Comparison of ENCODE assay signal across 8 cellular contexts in the genomic region with DNA sequence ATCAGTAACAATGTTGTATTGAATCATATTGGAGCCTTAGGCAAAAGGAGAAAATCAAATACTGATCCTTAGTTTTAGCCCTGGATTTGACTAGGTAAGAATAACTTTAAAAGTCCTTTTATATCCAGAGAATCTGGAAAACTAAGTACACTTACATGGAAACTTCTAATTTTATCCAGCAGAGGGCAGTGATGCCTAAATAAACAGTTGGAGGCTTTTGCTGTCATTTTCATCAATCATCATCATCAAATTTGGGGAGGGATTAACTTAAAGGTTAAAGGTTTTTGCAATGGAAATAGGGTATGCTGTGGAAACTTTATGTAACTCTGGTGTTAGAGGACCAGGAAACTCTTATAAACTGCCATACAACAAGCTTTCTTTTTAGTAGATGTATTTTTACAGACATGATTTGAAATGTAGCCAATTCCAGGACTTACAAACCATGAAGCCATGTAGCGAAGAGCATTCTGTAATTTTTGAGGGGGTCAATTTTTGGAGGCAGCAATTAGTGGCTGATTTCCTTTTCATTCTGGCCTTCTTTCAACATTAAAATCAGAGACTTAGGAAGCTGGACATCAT.
DNase-seq lines count a peak whose midpoint lies in the region; ATAC-seq and TF ChIP-seq lines count a peak whose summit lies in the region.

No MANE protein-coding gene starts in this region.

- no peak overlapping the region for H2AFZ ChIP-seq in hepatocyte

- H3K27me3 Mint-ChIP-seq in activated B cell treated with CpG ODN at 0.5 μM for 24 hours: no peaks in the 10 kb centered on the region

- no peaks in the 10 kb centered on the region for H4K20me1 ChIP-seq in hepatocyte (ENCODE audit: insufficient read depth, poor library complexity, severe bottlenecking)

- CTCF ChIA-PET in activated B cell treated with CpG ODN at 0.5 μM for 24 hours (lab: Charles Lee): interaction anchor here (0.9 to 1.5 kb wide), 4 partner anchors 12 to 1101 kb away, joined by 3 to 5 read pairs (median 4); no protein-coding TSS in a partner anchor

- TF ChIP-seq CTCF in GM12873 (IDR thresholded peaks at IDR 0.05; ENCODE audit: insufficient read depth, low read depth, low read length, missing control alignments) (peak; percentile 45), NB4 (IDR thresholded peaks at IDR 0.05; ENCODE audit: low read depth, low read length) (no peak), activated B cell treated with CpG ODN at 0.5 μM for 24 hours (IDR thresholded peaks at IDR 0.05) (peak; percentile 46), hepatocyte (IDR thresholded peaks at IDR 0.05; ENCODE audit: poor library complexity) (peak; percentile 70), tibial artery (IDR thresholded peaks at IDR 0.05) (peak; percentile 66 to 81)

- H3K9me3 Mint-ChIP-seq in activated B cell treated with CpG ODN at 0.5 μM for 24 hours: no peaks in the 10 kb centered on the region

- no peak overlapping the region for H3K4me3 Mint-ChIP-seq in activated B cell treated with CpG ODN at 0.5 μM for 24 hours

- intact Hi-C loops in activated B cell treated with CpG ODN at 0.5 μM for 24 hours (cut with micrococcal nuclease): loop anchor here (1.0 to 5.0 kb wide), 2 partner anchors 427 to 1951 kb away; no protein-coding TSS in a partner anchor
- intact Hi-C loops in tibial artery (cut with DNase I; ENCODE audit: low total_unique reads): no loop called here

- H3K9me3 ChIP-seq in hepatocyte (ENCODE audit: low read depth) (no peaks in the 10 kb centered on the region), tibial artery (no peaks in the 10 kb centered on the region)

- H3K4me3 ChIP-seq in NB4 (ENCODE audit: low read depth, low read length) (no peak overlapping the region), hepatocyte (no peak overlapping the region), tibial artery (no peak overlapping the region)

- H3K36me3 ChIP-seq in hepatocyte (replicated peaks; ENCODE audit: insufficient read depth, low read depth): no peaks in the 10 kb centered on the region
- no peaks in the 10 kb centered on the region for H3K36me3 ChIP-seq in tibial artery

- no peak overlapping the region for H3K27ac Mint-ChIP-seq in activated B cell treated with CpG ODN at 0.5 μM for 24 hours

- no peak for TF ChIP-seq POLR2A in NB4 (IDR thresholded peaks at IDR 0.05; ENCODE audit: extremely low read depth, insufficient read length)

- WGBS in hepatocyte (ENCODE audit: low lambda C conversion rate, missing lambda C conversion rate): 77% methylated on average over 1 of the region's 1 CpG

- H3K4me1 Mint-ChIP-seq in activated B cell treated with CpG ODN at 0.5 μM for 24 hours: no peaks in the 10 kb centered on the region

- no peak overlapping the region for H3K4me2 ChIP-seq in hepatocyte

- H3K27ac ChIP-seq in hepatocyte (no peak overlapping the region), tibial artery (no peak overlapping the region)

- no peaks in the 10 kb centered on the region for H3K79me2 ChIP-seq in hepatocyte

- H3K36me3 Mint-ChIP-seq in activated B cell treated with CpG ODN at 0.5 μM for 24 hours (ENCODE audit: low read depth): no peaks in the 10 kb centered on the region

- POLR2A ChIA-PET in activated B cell treated with CpG ODN at 0.5 μM for 24 hours (lab: Charles Lee): no interaction called here

- H3K4me1 ChIP-seq in hepatocyte (ENCODE audit: insufficient read depth) (no peaks in the 10 kb centered on the region), tibial artery (peaks cover 0 to 13% (median 0%) of the 10 kb centered on the region in 4 donors)

- in situ Hi-C loops in ACHN (cut with HindIII; ENCODE audit: low pct_ligation_motif_present, low pct_unique_long_range_greater_than_20kb, low sequenced_read_pairs): no loop called here

- DNase-seq in ACHN (peak; percentile 45), NB4 (ENCODE audit: low read depth) (peak; percentile 46), activated B cell treated with CpG ODN at 0.5 μM for 24 hours (no peak), hepatocyte (ENCODE audit: low spot score) (peak; percentile 64), tibial artery (no peak)

- H3K27me3 ChIP-seq in hepatocyte (no peaks in the 10 kb centered on the region), tibial artery (no peaks in the 10 kb centered on the region)

- no peaks in the 10 kb centered on the region for H3K9me2 ChIP-seq in hepatocyte (replicated peaks; ENCODE audit: insufficient read depth)

- ATAC-seq in activated B cell treated with CpG ODN at 0.5 μM for 24 hours (ENCODE audit: low read depth): no peak
- ATAC-seq in GM21619 (IDR thresholded peaks at IDR 0.05; ENCODE audit: unreplicated experiment): no peak
- no peak for ATAC-seq in HG03457 (IDR thresholded peaks at IDR 0.05; ENCODE audit: unreplicated experiment)

Comparison
In these comparisons a context has a peak if more than half of its experiments do, and no peak if none do; other contexts are left out.
1. DNase-seq: peak in ACHN (single experiment), NB4 (single experiment) and hepatocyte (single experiment); none in activated B cell treated with CpG ODN at 0.5 μM for 24 hours (single experiment) and tibial artery (0 of 2).